33 cellular contexts compared by ENCODE assay signal in genomic region chr2:239118264-239118663, GRCh38.
DNase-seq lines count a peak whose midpoint lies in the region; ATAC-seq and TF ChIP-seq lines count a peak whose summit lies in the region.
"Had no signal": no experiment of that assay in that cellular context is flagged by ENCODE, and none has a peak within 500 bp of the region (broad histone marks: within the 10 kb centered on the region; RNA-seq: fewer than 3 reads in every experiment).

No MANE protein-coding gene starts in this region.

- H2AK5ac ChIP-seq in neuronal stem cell (ENCODE audit: low read depth, low read length): no peak overlapping the region

- H3K4me1 Mint-ChIP-seq in activated CD8-positive, alpha-beta memory T cell treated with anti-CD3 and anti-CD28 coated beads, Interleukin-2, amount 10 ng/mL, durations not matched to agents 7 days and 5 days: peaks cover 25% of the 10 kb centered on the region
- H3K4me1 Mint-ChIP-seq in CD14-positive monocyte (peaks cover 51% of the 10 kb centered on the region), osteocyte (ENCODE audit: unreplicated experiment) (no peaks in the 10 kb centered on the region)
- H3K4me1 Mint-ChIP-seq in activated T-helper 17 cell treated with anti-CD3 and anti-CD28 coated beads, Interleukin-2, amount 50 U/mL, for 72 hours: peaks cover 19% of the 10 kb centered on the region
- H3K4me1 Mint-ChIP-seq: endodermal cell, IgD-negative memory B cell had no signal

- CTCF ChIA-PET in activated CD8-positive, alpha-beta memory T cell treated with anti-CD3 and anti-CD28 coated beads, Interleukin-2, amount 10 ng/mL, durations not matched to agents 7 days and 5 days (lab: Charles Lee): no interaction called here

- no peak overlapping the region for H2AFZ ChIP-seq in neuronal stem cell (ENCODE audit: low read length)
- H2AFZ ChIP-seq: GM23338 had no signal

- peaks cover 0 to 23% of the 10 kb centered on the region in 2 donors for H3K36me3 ChIP-seq in neuronal stem cell (replicated peaks in 1 of 2; ENCODE audit: control insufficient read depth in 2 of 2, insufficient read depth in 2 of 2, low read length in 2 of 2)
- H3K36me3 ChIP-seq: suprapubic skin, upper lobe of right lung had no signal

- H2BK15ac ChIP-seq in neuronal stem cell (ENCODE audit: low read length): no peak overlapping the region

- no peaks in the 10 kb centered on the region for H3K79me1 ChIP-seq in neuronal stem cell (ENCODE audit: low read depth, low read length)

- peak overlapping the region; percentile 3 for H3K4me3 Mint-ChIP-seq in activated CD8-positive, alpha-beta memory T cell treated with anti-CD3 and anti-CD28 coated beads, Interleukin-2, amount 10 ng/mL, durations not matched to agents 7 days and 5 days
- peak overlapping the region; percentile 39 to 58 for H3K4me3 Mint-ChIP-seq in CD14-positive monocyte
- H3K4me3 Mint-ChIP-seq in activated T-helper 17 cell treated with anti-CD3 and anti-CD28 coated beads, Interleukin-2, amount 50 U/mL, for 72 hours: peak overlapping the region; percentile 36
- H3K4me3 Mint-ChIP-seq in osteocyte (ENCODE audit: unreplicated experiment): no peak overlapping the region
- H3K4me3 Mint-ChIP-seq: activated CD4-positive, alpha-beta T cell treated with anti-CD3 and anti-CD28 coated beads, Interleukin-2, amount 10 ng/mL, durations not matched to agents 24 days and 14 days; activated naive CD4-positive, alpha-beta T cell treated with anti-CD3 and anti-CD28 coated beads, Interleukin-2, amount 50 U/mL, for 24 hours; endodermal cell; GM23338; IgD-negative memory B cell; stimulated activated naive B cell treated with anti-CD40 and anti-IgM and Interleukin-4, amounts not matched to agents 10 μg/mL and 1 μg/mL and 100 μg/mL, for 72 hours; WTC11 had no signal

- H3K4me2 ChIP-seq in neuronal stem cell (ENCODE audit: insufficient read depth, low read length, poor library complexity, severe bottlenecking): no peak overlapping the region
- H3K4me2 ChIP-seq: GM23338 had no signal

- ATAC-seq in activated CD8-positive, alpha-beta memory T cell treated with anti-CD3 and anti-CD28 coated beads, Interleukin-2, amount 10 ng/mL, durations not matched to agents 7 days and 5 days: no peak
- no peak for ATAC-seq in activated T-helper 17 cell treated with anti-CD3 and anti-CD28 coated beads, Interleukin-2, amount 50 U/mL, for 72 hours (replicated peaks)
- ATAC-seq: foreskin keratinocyte; GM23338; stimulated activated naive B cell treated with anti-CD40 and anti-IgM and Interleukin-4, amounts not matched to agents 10 μg/mL and 1 μg/mL and 100 μg/mL, for 72 hours; upper lobe of right lung; WTC11 had no signal

- no CpG with 5 or more reads among the region's 26 CpGs for WGBS in neuronal stem cell (ENCODE audit: extremely low coverage in 2 of 2, insufficient read length in 2 of 2, insufficient replicate concordance in 1 of 2), 2 donors

- H3K27me3 ChIP-seq in neuronal stem cell (ENCODE audit: control insufficient read depth in 3 of 3, insufficient read depth in 3 of 3, low read depth in 1 of 3, low read length in 3 of 3): no peaks in the 10 kb centered on the region
- H3K27me3 ChIP-seq: esophagus muscularis mucosa, foreskin keratinocyte, suprapubic skin, upper lobe of right lung had no signal

- peaks cover 0 to 5% of the 10 kb centered on the region in 2 donors for H3K4me1 ChIP-seq in neuronal stem cell (ENCODE audit: control insufficient read depth in 2 of 2, insufficient read depth in 1 of 2, low read depth in 1 of 2, low read length in 2 of 2)
- H3K4me1 ChIP-seq: foreskin keratinocyte had no signal

- DNase-seq in activated CD8-positive, alpha-beta memory T cell treated with anti-CD3 and anti-CD28 coated beads, Interleukin-2, amount 10 ng/mL, durations not matched to agents 7 days and 5 days: no peak
- DNase-seq in activated CD8-positive, alpha-beta memory T cell treated with anti-CD3 and anti-CD28 coated beads, Interleukin-2, amount 50 U/mL, for 4 hours: no peak
- DNase-seq in CD14-positive monocyte (ENCODE audit: low spot score): no peak
- no peak for DNase-seq in neuronal stem cell (ENCODE audit: low spot score)
- DNase-seq in osteocyte (ENCODE audit: extremely low spot score, unreplicated experiment): no peak
- no peak for DNase-seq in stimulated activated CD8-positive, alpha-beta memory T cell treated with anti-CD3 and anti-CD28 coated beads, Interleukin-4, amount 100 ng/mL, for 48 hours
- DNase-seq in cortex of kidney (lab: John Stamatoyannopoulos, UW): no peak
- DNase-seq: aorta; dermis blood vessel endothelial cell; EL; endodermal cell; foreskin keratinocyte; head of caudate nucleus; NCI-H1092; NCI-H1694 treated with DMSO at 0.1 percent for 48 hours; NCI-H446 treated with DMSO at 0.1 percent for 48 hours; NCI-H774; nucleus accumbens; OCI-M1; stimulated activated naive B cell treated with anti-CD40 and anti-IgM and Interleukin-4, amounts not matched to agents 10 μg/mL and 1 μg/mL and 100 μg/mL, for 72 hours; upper lobe of right lung had no signal

- no peak overlapping the region for H4K8ac ChIP-seq in neuronal stem cell (ENCODE audit: low read depth, low read length)

- H3K14ac ChIP-seq in neuronal stem cell (ENCODE audit: low read length): no peak overlapping the region

- no peak overlapping the region for H3K4me3 ChIP-seq in neuronal stem cell (ENCODE audit: low read length in 2 of 2)
- H3K4me3 ChIP-seq: esophagus muscularis mucosa, GM23338, psoas muscle, suprapubic skin, upper lobe of right lung had no signal

- no peak overlapping the region for H2BK12ac ChIP-seq in neuronal stem cell (ENCODE audit: low read length)

- H2BK120ac ChIP-seq in neuronal stem cell (ENCODE audit: low read depth, low read length): no peak overlapping the region

- H3K27me3 Mint-ChIP-seq in activated CD8-positive, alpha-beta memory T cell treated with anti-CD3 and anti-CD28 coated beads, Interleukin-2, amount 10 ng/mL, durations not matched to agents 7 days and 5 days: peaks cover 3% of the 10 kb centered on the region
- H3K27me3 Mint-ChIP-seq in CD14-positive monocyte (ENCODE audit: low read depth in 3 of 3): peaks cover 0 to 2% (median 0%) of the 10 kb centered on the region in 3 donors
- H3K27me3 Mint-ChIP-seq in activated T-helper 17 cell treated with anti-CD3 and anti-CD28 coated beads, Interleukin-2, amount 50 U/mL, for 72 hours: no peaks in the 10 kb centered on the region
- no peaks in the 10 kb centered on the region for H3K27me3 Mint-ChIP-seq in osteocyte (ENCODE audit: unreplicated experiment)
- H3K27me3 Mint-ChIP-seq: activated CD4-positive, alpha-beta T cell treated with anti-CD3 and anti-CD28 coated beads, Interleukin-2, amount 10 ng/mL, durations not matched to agents 24 days and 14 days; activated naive CD4-positive, alpha-beta T cell treated with anti-CD3 and anti-CD28 coated beads, Interleukin-2, amount 50 U/mL, for 24 hours; CD8-positive, alpha-beta memory T cell; central memory CD8-positive, alpha-beta T cell; IgD-negative memory B cell; stimulated activated naive B cell treated with anti-CD40 and anti-IgM and Interleukin-4, amounts not matched to agents 10 μg/mL and 1 μg/mL and 100 μg/mL, for 72 hours; T-cell had no signal

- H3K23ac ChIP-seq in neuronal stem cell (ENCODE audit: low read depth, low read length, poor library complexity): peak overlapping the region; percentile 22

- no peak overlapping the region for H3K27ac ChIP-seq in neuronal stem cell (replicated peaks; ENCODE audit: low read length)
- H3K27ac ChIP-seq: esophagus muscularis mucosa, foreskin keratinocyte, psoas muscle, suprapubic skin, upper lobe of right lung had no signal

- no peak for TF ChIP-seq CTCF in CD14-positive monocyte (IDR thresholded peaks at IDR 0.05)
- no peak for TF ChIP-seq CTCF in osteocyte (IDR thresholded peaks at IDR 0.05)

- H2BK5ac ChIP-seq in neuronal stem cell (ENCODE audit: low read length): no peak overlapping the region

- H3K4ac ChIP-seq in neuronal stem cell (ENCODE audit: low read length): no peak overlapping the region

- no peak overlapping the region for H3K9ac ChIP-seq in neuronal stem cell (ENCODE audit: low read depth, low read length, poor library complexity)

- no peak overlapping the region for H3K18ac ChIP-seq in neuronal stem cell (ENCODE audit: low read length)

- no peaks in the 10 kb centered on the region for H3K9me3 Mint-ChIP-seq in activated CD8-positive, alpha-beta memory T cell treated with anti-CD3 and anti-CD28 coated beads, Interleukin-2, amount 10 ng/mL, durations not matched to agents 7 days and 5 days (ENCODE audit: low read depth)
- H3K9me3 Mint-ChIP-seq in CD14-positive monocyte: peaks cover 0 to 1% (median 0%) of the 10 kb centered on the region in 7 donors
- no peaks in the 10 kb centered on the region for H3K9me3 Mint-ChIP-seq in activated T-helper 17 cell treated with anti-CD3 and anti-CD28 coated beads, Interleukin-2, amount 50 U/mL, for 72 hours
- no peaks in the 10 kb centered on the region for H3K9me3 Mint-ChIP-seq in osteocyte (ENCODE audit: unreplicated experiment)
- H3K9me3 Mint-ChIP-seq: activated CD4-positive, alpha-beta T cell treated with anti-CD3 and anti-CD28 coated beads, Interleukin-2, amount 10 ng/mL, durations not matched to agents 24 days and 14 days; activated naive CD4-positive, alpha-beta T cell treated with anti-CD3 and anti-CD28 coated beads, Interleukin-2, amount 50 U/mL, for 24 hours; CD8-positive, alpha-beta memory T cell; central memory CD8-positive, alpha-beta T cell; endodermal cell; GM23338; IgD-negative memory B cell; stimulated activated naive B cell treated with anti-CD40 and anti-IgM and Interleukin-4, amounts not matched to agents 10 μg/mL and 1 μg/mL and 100 μg/mL, for 72 hours; T-cell; WTC11 had no signal

- no peaks in the 10 kb centered on the region for H3K36me3 Mint-ChIP-seq in activated CD8-positive, alpha-beta memory T cell treated with anti-CD3 and anti-CD28 coated beads, Interleukin-2, amount 10 ng/mL, durations not matched to agents 7 days and 5 days
- H3K36me3 Mint-ChIP-seq in CD14-positive monocyte: peaks cover 61 to 83% of the 10 kb centered on the region in 2 donors
- peaks cover 14% of the 10 kb centered on the region for H3K36me3 Mint-ChIP-seq in activated T-helper 17 cell treated with anti-CD3 and anti-CD28 coated beads, Interleukin-2, amount 50 U/mL, for 72 hours (ENCODE audit: low read depth)
- H3K36me3 Mint-ChIP-seq in osteocyte (ENCODE audit: unreplicated experiment): peaks cover 2% of the 10 kb centered on the region
- H3K36me3 Mint-ChIP-seq: activated naive CD4-positive, alpha-beta T cell treated with anti-CD3 and anti-CD28 coated beads, Interleukin-2, amount 50 U/mL, for 24 hours; WTC11 had no signal

- intact Hi-C loops in CD14-positive monocyte (cut with micrococcal nuclease): no loop called here

- H4K91ac ChIP-seq in neuronal stem cell (ENCODE audit: low read depth, low read length, poor library complexity): no peak overlapping the region

- no peak overlapping the region for H3K27ac Mint-ChIP-seq in activated CD8-positive, alpha-beta memory T cell treated with anti-CD3 and anti-CD28 coated beads, Interleukin-2, amount 10 ng/mL, durations not matched to agents 7 days and 5 days
- H3K27ac Mint-ChIP-seq in CD14-positive monocyte (peak overlapping the region; percentile 27 to 80 (median 39)), osteocyte (ENCODE audit: unreplicated experiment) (no peak overlapping the region)
- H3K27ac Mint-ChIP-seq in activated T-helper 17 cell treated with anti-CD3 and anti-CD28 coated beads, Interleukin-2, amount 50 U/mL, for 72 hours: no peak overlapping the region
- H3K27ac Mint-ChIP-seq: activated naive CD4-positive, alpha-beta T cell treated with anti-CD3 and anti-CD28 coated beads, Interleukin-2, amount 50 U/mL, for 24 hours; GM23338; IgD-negative memory B cell; stimulated activated naive B cell treated with anti-CD40 and anti-IgM and Interleukin-4, amounts not matched to agents 10 μg/mL and 1 μg/mL and 100 μg/mL, for 72 hours; WTC11 had no signal

- H3K9me3 ChIP-seq in neuronal stem cell (replicated peaks in 1 of 2; ENCODE audit: control insufficient read depth in 2 of 2, insufficient read depth in 1 of 2, low read depth in 1 of 2, low read length in 2 of 2): no peaks in the 10 kb centered on the region
- H3K9me3 ChIP-seq: esophagus muscularis mucosa, psoas muscle, suprapubic skin, upper lobe of right lung had no signal

Comparison
In these comparisons a context has a peak if more than half of its experiments do, and no peak if none do; other contexts are left out.
1. H3K27ac Mint-ChIP-seq: peak in CD14-positive monocyte (7 of 7); none in activated CD8-positive, alpha-beta memory T cell treated with anti-CD3 and anti-CD28 coated beads, Interleukin-2, amount 10 ng/mL, durations not matched to agents 7 days and 5 days (single experiment), activated T-helper 17 cell treated with anti-CD3 and anti-CD28 coated beads, Interleukin-2, amount 50 U/mL, for 72 hours (single experiment) and osteocyte (single experiment).